Comparison of ENCODE assay signal across 1 cellular context in genomic region chr19:51124729-51125128, GRCh38.
TF ChIP-seq lines count a peak whose summit lies in the region.

Gene SIGLEC9, plus strand, starts transcription at chr19:51124906. Its CDS starts 69 bp downstream, at chr19:51124975.

TF ChIP-seq in HepG2, 621 proteins besides CTCF, POLR2A, EP300 and RAD21 (continued from another document):
- TF ChIP-seq, protein P1, sequence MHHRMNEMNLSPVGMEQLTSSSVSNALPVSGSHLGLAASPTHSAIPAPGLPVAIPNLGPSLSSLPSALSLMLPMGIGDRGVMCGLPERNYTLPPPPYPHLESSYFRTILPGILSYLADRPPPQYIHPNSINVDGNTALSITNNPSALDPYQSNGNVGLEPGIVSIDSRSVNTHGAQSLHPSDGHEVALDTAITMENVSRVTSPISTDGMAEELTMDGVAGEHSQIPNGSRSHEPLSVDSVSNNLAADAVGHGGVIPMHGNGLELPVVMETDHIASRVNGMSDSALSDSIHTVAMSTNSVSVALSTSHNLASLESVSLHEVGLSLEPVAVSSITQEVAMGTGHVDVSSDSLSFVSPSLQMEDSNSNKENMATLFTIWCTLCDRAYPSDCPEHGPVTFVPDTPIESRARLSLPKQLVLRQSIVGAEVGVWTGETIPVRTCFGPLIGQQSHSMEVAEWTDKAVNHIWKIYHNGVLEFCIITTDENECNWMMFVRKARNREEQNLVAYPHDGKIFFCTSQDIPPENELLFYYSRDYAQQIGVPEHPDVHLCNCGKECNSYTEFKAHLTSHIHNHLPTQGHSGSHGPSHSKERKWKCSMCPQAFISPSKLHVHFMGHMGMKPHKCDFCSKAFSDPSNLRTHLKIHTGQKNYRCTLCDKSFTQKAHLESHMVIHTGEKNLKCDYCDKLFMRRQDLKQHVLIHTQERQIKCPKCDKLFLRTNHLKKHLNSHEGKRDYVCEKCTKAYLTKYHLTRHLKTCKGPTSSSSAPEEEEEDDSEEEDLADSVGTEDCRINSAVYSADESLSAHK (CRISPR knock-in tag; IDR thresholded peaks at IDR 0.05; ENCODE audit: borderline replicate concordance): no peak
- TF ChIP-seq NFAT5 (CRISPR knock-in tag; IDR thresholded peaks at IDR 0.05) (no peak), MAFK (conservative IDR thresholded peaks at IDR 0.05 in 1 of 2, IDR thresholded peaks at IDR 0.05 in 1 of 2; ENCODE audit: low read length in 2 of 2) (peak; percentile 80 to 84), SMARCC2 (IDR thresholded peaks at IDR 0.05) (no peak), SIN3A (IDR thresholded peaks at IDR 0.05; ENCODE audit: borderline replicate concordance, low read depth, low read length) (no peak), MAFF (IDR thresholded peaks at IDR 0.05; ENCODE audit: low read depth, low read length) (peak; percentile 70), NFIB (CRISPR knock-in tag; IDR thresholded peaks at IDR 0.05; ENCODE audit: borderline replicate concordance) (no peak), FOXP1 (IDR thresholded peaks at IDR 0.05) (no peak), FOXP1 (CRISPR knock-in tag; IDR thresholded peaks at IDR 0.05) (no peak), ZNF292 (CRISPR knock-in tag; IDR thresholded peaks at IDR 0.05; ENCODE audit: borderline replicate concordance, low read depth) (no peak), ZNF878 (CRISPR knock-in tag; IDR thresholded peaks at IDR 0.05) (no peak)
- TF ChIP-seq, protein P2, sequence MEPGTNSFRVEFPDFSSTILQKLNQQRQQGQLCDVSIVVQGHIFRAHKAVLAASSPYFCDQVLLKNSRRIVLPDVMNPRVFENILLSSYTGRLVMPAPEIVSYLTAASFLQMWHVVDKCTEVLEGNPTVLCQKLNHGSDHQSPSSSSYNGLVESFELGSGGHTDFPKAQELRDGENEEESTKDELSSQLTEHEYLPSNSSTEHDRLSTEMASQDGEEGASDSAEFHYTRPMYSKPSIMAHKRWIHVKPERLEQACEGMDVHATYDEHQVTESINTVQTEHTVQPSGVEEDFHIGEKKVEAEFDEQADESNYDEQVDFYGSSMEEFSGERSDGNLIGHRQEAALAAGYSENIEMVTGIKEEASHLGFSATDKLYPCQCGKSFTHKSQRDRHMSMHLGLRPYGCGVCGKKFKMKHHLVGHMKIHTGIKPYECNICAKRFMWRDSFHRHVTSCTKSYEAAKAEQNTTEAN (CRISPR knock-in tag; conservative IDR thresholded peaks at IDR 0.05): no peak
- TF ChIP-seq, protein P3, sequence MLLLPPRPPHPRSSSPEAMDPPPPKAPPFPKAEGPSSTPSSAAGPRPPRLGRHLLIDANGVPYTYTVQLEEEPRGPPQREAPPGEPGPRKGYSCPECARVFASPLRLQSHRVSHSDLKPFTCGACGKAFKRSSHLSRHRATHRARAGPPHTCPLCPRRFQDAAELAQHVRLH (CRISPR knock-in tag; IDR thresholded peaks at IDR 0.05; ENCODE audit: borderline replicate concordance, low read depth): no peak
